15 cellular contexts compared by ENCODE assay signal in the genomic region with DNA sequence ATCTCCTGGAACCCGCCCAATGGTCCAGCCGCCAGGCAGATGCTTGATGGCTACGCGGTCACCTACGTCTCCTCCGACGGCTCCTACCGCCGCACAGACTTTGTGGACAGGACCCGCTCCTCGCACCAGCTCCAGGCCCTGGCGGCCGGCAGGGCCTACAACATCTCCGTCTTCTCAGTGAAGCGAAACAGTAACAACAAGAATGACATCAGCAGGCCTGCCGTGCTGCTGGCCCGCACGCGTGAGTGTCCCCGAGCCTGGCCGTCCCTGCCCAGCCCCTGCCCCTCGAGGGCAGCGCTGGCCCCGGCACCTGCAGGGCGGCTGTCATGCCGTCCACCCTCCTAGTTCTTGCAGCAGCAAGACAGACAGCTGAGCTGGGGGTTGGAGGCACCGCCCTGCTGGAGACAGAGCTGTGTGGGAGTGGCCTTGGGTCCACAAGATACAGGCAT.
"Had no signal": no experiment of that assay in that cellular context is flagged by ENCODE, and none has a peak within 500 bp of the region (broad histone marks: within the 10 kb centered on the region; RNA-seq: fewer than 3 reads in every experiment).

No MANE protein-coding gene starts in this region.

- H3K27ac ChIP-seq: ascending aorta, heart left ventricle, neural progenitor cell had no signal

- H3K4me3 ChIP-seq: ascending aorta, heart left ventricle, neural progenitor cell, smooth muscle cell, tibial nerve had no signal

- ATAC-seq: activated CD4-positive, CD25-positive, alpha-beta regulatory T cell treated with anti-CD3 and anti-CD28 coated beads, Interleukin-2, amount 50 U/mL, for 24 hours; activated T-cell treated with anti-CD3 and anti-CD28 coated beads, Interleukin-2, amount 50 U/mL, for 72 hours; heart left ventricle had no signal

- H3K36me3 ChIP-seq: neural progenitor cell had no signal

- H3K9me3 ChIP-seq: ascending aorta, heart left ventricle, tibial nerve had no signal

- H3K4me2 ChIP-seq: neural progenitor cell, smooth muscle cell had no signal

- FAIRE-seq: endothelial cell of umbilical vein, frontal cortex, keratinocyte had no signal

- H3K27me3 ChIP-seq: ascending aorta, heart left ventricle, neural progenitor cell, tibial nerve had no signal

- H3K9ac ChIP-seq: neural progenitor cell had no signal

- H3K4me1 ChIP-seq: ascending aorta, neural progenitor cell had no signal

- H2AFZ ChIP-seq: neural progenitor cell had no signal

- DNase-seq: activated CD4-positive, alpha-beta T cell treated with anti-CD3 and anti-CD28 coated beads, Interleukin-2, amount 50 U/mL, for 4 hours; activated CD8-positive, alpha-beta memory T cell treated with anti-CD3 and anti-CD28 coated beads, Interleukin-2, amount 50 U/mL, for 4 hours; activated gamma-delta T cell treated with Interleukin-2 at 50 U/mL for 16 hours; activated T-cell treated with anti-CD3 and anti-CD28 coated beads, Interleukin-2, amount 50 U/mL, for 72 hours; midbrain; SW 1271 had no signal
